Comparison of ENCODE assay signal across 24 cellular contexts in genomic region chr7:44132039-44132438, GRCh38. TPM values are rescaled to one million over a fixed set of nuclear protein-coding genes. Genes with fewer than 3 reads are reported as not detected.
DNase-seq lines count a peak whose midpoint lies in the region; ATAC-seq and TF ChIP-seq lines count a peak whose summit lies in the region.
"Had no signal": no experiment of that assay in that cellular context is flagged by ENCODE, and none has a peak within 500 bp of the region (broad histone marks: within the 10 kb centered on the region; RNA-seq: fewer than 3 reads in every experiment).

No MANE protein-coding gene starts in this region.

- peaks cover 1% of the 10 kb centered on the region for H3K27me3 Mint-ChIP-seq in HFFc6 (ENCODE audit: insufficient read depth)
- H3K27me3 Mint-ChIP-seq in natural killer cell (ENCODE audit: low read depth in 2 of 2) = peaks cover 0 to 13% of the 10 kb centered on the region in 2 donors

- H3K4me3 Mint-ChIP-seq in HFFc6 (peak overlapping the region; percentile 62), natural killer cell (no peak overlapping the region)
- H3K4me3 Mint-ChIP-seq: activated CD8-positive, alpha-beta memory T cell treated with anti-CD3 and anti-CD28 coated beads, Interleukin-2, amount 10 ng/mL, durations not matched to agents 7 days and 5 days had no signal

- no peaks in the 10 kb centered on the region for H3K9me3 Mint-ChIP-seq in HFFc6
- H3K9me3 Mint-ChIP-seq in natural killer cell = no peaks in the 10 kb centered on the region

- intact Hi-C loops in left ventricle myocardium superior (cut with micrococcal nuclease) (no loop called here), natural killer cell (cut with micrococcal nuclease) (no loop called here)

- peak overlapping the region; percentile 39 for H3K27ac Mint-ChIP-seq in HFFc6
- no peak overlapping the region for H3K27ac Mint-ChIP-seq in natural killer cell
- H3K27ac Mint-ChIP-seq: activated CD8-positive, alpha-beta memory T cell treated with anti-CD3 and anti-CD28 coated beads, Interleukin-2, amount 10 ng/mL, durations not matched to agents 7 days and 5 days had no signal

- peak; percentile 82 for ATAC-seq in left ventricle myocardium superior
- ATAC-seq in omental fat pad (ENCODE audit: low FRiP score) = peak; percentile 57
- no peak for ATAC-seq in natural killer cell
- ATAC-seq: activated CD8-positive, alpha-beta memory T cell treated with anti-CD3 and anti-CD28 coated beads, Interleukin-2, amount 10 ng/mL, durations not matched to agents 7 days and 5 days had no signal

- no peaks in the 10 kb centered on the region for H3K36me3 Mint-ChIP-seq in HFFc6 (ENCODE audit: low read depth)
- H3K36me3 Mint-ChIP-seq in natural killer cell = no peaks in the 10 kb centered on the region
- H3K36me3 Mint-ChIP-seq: activated CD8-positive, alpha-beta memory T cell treated with anti-CD3 and anti-CD28 coated beads, Interleukin-2, amount 10 ng/mL, durations not matched to agents 7 days and 5 days had no signal

- H3K4me1 Mint-ChIP-seq in HFFc6 (ENCODE audit: low read depth) (peaks cover 27% of the 10 kb centered on the region), natural killer cell (no peaks in the 10 kb centered on the region)

- TF ChIP-seq CTCF in HFFc6 (IDR thresholded peaks at IDR 0.05) = no peak
- TF ChIP-seq CTCF in omental fat pad (IDR thresholded peaks at IDR 0.05) = no peak
- no peak for TF ChIP-seq CTCF in natural killer cell (IDR thresholded peaks at IDR 0.05)

- DNase-seq in HFFc6 (no peak), amniotic epithelial cell (ENCODE audit: low read depth) (peak; percentile 93), left ventricle myocardium superior (peak; percentile 78), omental fat pad (ENCODE audit: low spot score) (no peak), NCI-H526 treated with DMSO at 0.1 percent for 48 hours (lab: John Stamatoyannopoulos, UW) (no peak), NK-92 (lab: John Stamatoyannopoulos, UW; ENCODE audit: unreplicated experiment) (no peak), natural killer cell (no peak), SW480 (ENCODE audit: low spot score) (no peak)
- DNase-seq: activated CD4-positive, CD25-positive, alpha-beta regulatory T cell treated with anti-CD3 and anti-CD28 coated beads, Interleukin-2, amount 50 U/mL, for 72 hours; activated CD8-positive, alpha-beta memory T cell treated with anti-CD3 and anti-CD28 coated beads, Interleukin-2, amount 10 ng/mL, durations not matched to agents 7 days and 5 days; activated effector memory CD4-positive, alpha-beta T cell treated with anti-CD3 and anti-CD28 coated beads, Interleukin-2, amount 50 U/mL, for 16 hours; amygdala; cerebellar nuclear complex; hypothalamus; mucosa of descending colon; NCI-H1417; NCI-H2171 treated with DMSO at 0.1 percent for 48 hours; NCI-H748 treated with DMSO at 0.1 percent for 48 hours; stimulated activated CD4-positive, alpha-beta T cell treated with anti-CD3 and anti-CD28 coated beads, Interleukin-4, amount 100 ng/mL, for 24 hours; T-helper 9 cell had no signal

RNA-seq across cellular contexts. Expression of gene POLD2, which starts 8.7 kb away (rescaled TPM):
- total RNA-seq in HFFc6 (2021; fragmentation: NEBNext Ultra II Directional; extraction: Animal tissue kit (Norgen Biotek cat#: 25700)) = 100 to 1,000 TPM; 154 to 210 (median 183) TPM
- total RNA-seq in left ventricle myocardium superior = 92.9 TPM
- 10 to 100 TPM; 41.9 to 71.3 (median 44.2) TPM for total RNA-seq in omental fat pad
- total RNA-seq in natural killer cell = 10 to 100 TPM; 30.1 to 38.3 (median 38.1) TPM

RNA-seq across cellular contexts. Expression of gene MYL7, which starts 9.1 kb away (rescaled TPM):
- under 1 TPM in 4 of 6 experiments, not detected in 2; 0.30 to 0.64 (median 0.49) TPM for total RNA-seq in HFFc6 (2021; fragmentation: NEBNext Ultra II Directional; extraction: Animal tissue kit (Norgen Biotek cat#: 25700))
- total RNA-seq in left ventricle myocardium superior (2,865 TPM), omental fat pad (not detected), natural killer cell (not detected)
- total RNA-seq: activated CD8-positive, alpha-beta memory T cell treated with anti-CD3 and anti-CD28 coated beads, Interleukin-2, amount 10 ng/mL, durations not matched to agents 7 days and 5 days; Daoy; fibroblast of lung; osteocyte; SJSA1 had no signal

RNA-seq across cellular contexts. Expression of gene AEBP1, which starts 27.9 kb away (rescaled TPM):
- total RNA-seq in HFFc6 (2021; fragmentation: NEBNext Ultra II Directional; extraction: Animal tissue kit (Norgen Biotek cat#: 25700)) = 10 to 100 TPM; 69.7 to 83.2 (median 76.4) TPM
- total RNA-seq in left ventricle myocardium superior (18.4 TPM), omental fat pad (100 to 1,000 TPM in 3 of 4 donors, 10 to 100 TPM in 1; 64.9 to 209 (median 163) TPM), natural killer cell (1 to 10 TPM; 3.3 to 9.0 (median 6.4) TPM)
- total RNA-seq: Daoy, SJSA1 had no signal

RNA-seq across cellular contexts. Expression of gene POLM, which starts 49.7 kb away (rescaled TPM):
- 10 to 100 TPM; 11.4 to 14.3 (median 12.1) TPM for total RNA-seq in HFFc6 (2021; fragmentation: NEBNext Ultra II Directional; extraction: Animal tissue kit (Norgen Biotek cat#: 25700))
- total RNA-seq in left ventricle myocardium superior = 17.6 TPM
- 10 to 100 TPM; 10.0 to 43.5 (median 21.3) TPM for total RNA-seq in omental fat pad
- 10 to 100 TPM; 41.7 to 74.1 (median 50.9) TPM for total RNA-seq in natural killer cell

RNA-seq across cellular contexts. Expression of gene GCK, which starts 57.2 kb away (rescaled TPM):
- total RNA-seq in HFFc6 (2021; fragmentation: NEBNext Ultra II Directional; extraction: Animal tissue kit (Norgen Biotek cat#: 25700)) = under 1 TPM in 4 of 6 experiments, not detected in 2; 0.11 to 0.26 (median 0.17) TPM
- total RNA-seq in left ventricle myocardium superior = 1.4 TPM
- 1 to 10 TPM in 2 of 4 donors, under 1 TPM in 2; 0.38 to 3.9 (median 1.1) TPM for total RNA-seq in omental fat pad
- not detected for total RNA-seq in natural killer cell
- total RNA-seq: osteocyte had no signal

Comparison
In these comparisons a context has a peak if more than half of its experiments do, and no peak if none do; other contexts are left out.
1. DNase-seq: peak in amniotic epithelial cell (single experiment) and left ventricle myocardium superior (single experiment); none in HFFc6 (single experiment), omental fat pad (single experiment), NCI-H526 treated with DMSO at 0.1 percent for 48 hours (single experiment), NK-92 (single experiment), natural killer cell (single experiment) and SW480 (single experiment).
2. ATAC-seq: peak in left ventricle myocardium superior (single experiment) and omental fat pad (single experiment); none in natural killer cell (0 of 3).
3. RNA of gene MYL7, which starts 9.1 kb away (total RNA-seq): 2,865 TPM in left ventricle myocardium superior (single experiment); 0.30 to 0.64 TPM in HFFc6, not detected in omental fat pad and not detected in natural killer cell; every median in the first group is over 1,000 times any median in the second.